17 cellular contexts compared by ENCODE assay signal in genomic region chr18:13241083-13241892, GRCh38. TPM values are rescaled to one million over a fixed set of nuclear protein-coding genes. Genes with fewer than 3 reads are reported as not detected.
A peak's percentile ranks its signal among the peaks of the same experiment; 100 is the strongest.
DNase-seq lines count a peak whose midpoint lies in the region; ATAC-seq and TF ChIP-seq lines count a peak whose summit lies in the region.
"Had no signal": no experiment of that assay in that cellular context is flagged by ENCODE, and none has a peak within 500 bp of the region (broad histone marks: within the 10 kb centered on the region; RNA-seq: fewer than 3 reads in every experiment).

No MANE protein-coding gene starts in this region.

- no peak overlapping the region for H2BK5ac ChIP-seq in neuronal stem cell (ENCODE audit: low read length)

- H3K79me1 ChIP-seq in neuronal stem cell (ENCODE audit: low read depth, low read length) = no peaks in the 10 kb centered on the region

- no TSS peak for BruUV-seq in mammary epithelial cell (replicated peaks; lab: Mats Ljungman, UMichigan)

- dilution Hi-C loops in mammary epithelial cell (cut with HindIII; ENCODE audit: low sequenced_read_pairs) = no loop called here

- DNase-seq in breast epithelium (ENCODE audit: low spot score in 2 of 2) (peak; percentile 14 to 27), mammary epithelial cell (no peak), coronary artery (ENCODE audit: low spot score) (peak; percentile 49), neuronal stem cell (ENCODE audit: low spot score) (no peak), ureter (ENCODE audit: low spot score) (peak; percentile 37), osteoblast (ENCODE audit: insufficient read length, low spot score, missing footprints) (no peak)
- DNase-seq: AML-193; GF-D8; NCI-H187; NCI-H446; NK-92 treated with Interleukin-12 subunit alpha and Interleukin-12 subunit beta, amount 100 ng/mL, for 24 hours; OCI-M1; RPMI8226; SIG-M5 had no signal

- no peak for ATAC-seq in GM21367 (IDR thresholded peaks at IDR 0.05; ENCODE audit: unreplicated experiment)
- ATAC-seq in HG03039 (IDR thresholded peaks at IDR 0.05; ENCODE audit: unreplicated experiment) = no peak

- no peak overlapping the region for H4K8ac ChIP-seq in neuronal stem cell (ENCODE audit: low read depth, low read length)

- no peaks in the 10 kb centered on the region for H3K79me2 ChIP-seq in mammary epithelial cell (ENCODE audit: insufficient read depth, low read length)
- H3K79me2 ChIP-seq in osteoblast (ENCODE audit: insufficient read depth, low read length) = no peaks in the 10 kb centered on the region

- no peak overlapping the region for H3K23ac ChIP-seq in neuronal stem cell (ENCODE audit: low read depth, low read length, poor library complexity)

- 84% methylated on average over 23 of the region's 31 CpGs for WGBS in mammary epithelial cell (ENCODE audit: low coverage, missing lambda C conversion rate)
- WGBS in neuronal stem cell (ENCODE audit: extremely low coverage in 2 of 2, insufficient read length in 2 of 2, insufficient replicate concordance in 1 of 2), 2 donors = no CpG with 5 or more reads among the region's 31 CpGs

- H2BK15ac ChIP-seq in neuronal stem cell (ENCODE audit: low read length) = peak overlapping the region; percentile 23

- no peak overlapping the region for H2BK120ac ChIP-seq in neuronal stem cell (ENCODE audit: low read depth, low read length)

- intact Hi-C loops in breast epithelium (cut with DNase I; ENCODE audit: low total_unique reads) (no loop called here), mammary epithelial cell (cut with micrococcal nuclease) (no loop called here)

- TF ChIP-seq CTCF in breast epithelium (IDR thresholded peaks at IDR 0.05) = no peak
- TF ChIP-seq CTCF in mammary epithelial cell (conservative IDR thresholded peaks at IDR 0.05 in 1 of 2, IDR thresholded peaks at IDR 0.05 in 1 of 2; ENCODE audit: extremely low read depth in 1 of 2, insufficient read depth in 1 of 2, low read depth in 1 of 2, low read length in 2 of 2) = no peak
- no peak for TF ChIP-seq CTCF in coronary artery (IDR thresholded peaks at IDR 0.05)
- no peak for TF ChIP-seq CTCF in osteoblast (IDR thresholded peaks at IDR 0.05; ENCODE audit: extremely low read depth, low read depth, low read length)

- CTCF ChIA-PET in mammary epithelial cell (lab: Charles Lee; ENCODE audit: low non-redundant PET) = no interaction called here

- H3K14ac ChIP-seq in neuronal stem cell (ENCODE audit: low read length) = peak overlapping the region; percentile 73

- TF ChIP-seq POLR2A in breast epithelium (IDR thresholded peaks at IDR 0.05) = no peak

- no peak overlapping the region for H4K91ac ChIP-seq in neuronal stem cell (ENCODE audit: low read depth, low read length, poor library complexity)

- H3K18ac ChIP-seq in neuronal stem cell (ENCODE audit: low read length) = peak overlapping the region; percentile 44

- no peak overlapping the region for H3K4me3 ChIP-seq in breast epithelium
- H3K4me3 ChIP-seq in mammary epithelial cell (replicated peaks in 1 of 3; ENCODE audit: insufficient read depth in 1 of 3, low read depth in 2 of 3, low read length in 3 of 3) = no peak overlapping the region
- no peak overlapping the region for H3K4me3 ChIP-seq in coronary artery
- H3K4me3 ChIP-seq in neuronal stem cell (ENCODE audit: low read length in 2 of 2) = no peak overlapping the region
- H3K4me3 ChIP-seq in osteoblast (ENCODE audit: insufficient read depth, low read length) = no peak overlapping the region

- H3K9me3 ChIP-seq in breast epithelium = no peaks in the 10 kb centered on the region
- peaks cover 7% of the 10 kb centered on the region for H3K9me3 ChIP-seq in mammary epithelial cell (replicated peaks; ENCODE audit: insufficient read depth, low read length)
- H3K9me3 ChIP-seq in neuronal stem cell (replicated peaks in 1 of 2; ENCODE audit: control insufficient read depth in 2 of 2, insufficient read depth in 1 of 2, low read depth in 1 of 2, low read length in 2 of 2) = peaks cover 0 to 6% of the 10 kb centered on the region in 2 donors
- H3K9me3 ChIP-seq in osteoblast (ENCODE audit: low read depth, low read length) = no peaks in the 10 kb centered on the region

- in situ Hi-C loops in mammary epithelial cell (cut with MboI; ENCODE audit: low sequenced_read_pairs in 2 of 2) = no loop called here

- H3K27me3 ChIP-seq in breast epithelium = no peaks in the 10 kb centered on the region
- no peaks in the 10 kb centered on the region for H3K27me3 ChIP-seq in mammary epithelial cell (ENCODE audit: insufficient read depth, low read length)
- H3K27me3 ChIP-seq in neuronal stem cell (ENCODE audit: control insufficient read depth in 3 of 3, insufficient read depth in 3 of 3, low read depth in 1 of 3, low read length in 3 of 3) = no peaks in the 10 kb centered on the region
- H3K27me3 ChIP-seq in osteoblast (ENCODE audit: insufficient read depth, low read length) = no peaks in the 10 kb centered on the region

- H3K9ac ChIP-seq in mammary epithelial cell (ENCODE audit: insufficient read depth, low read length) (no peak overlapping the region), neuronal stem cell (ENCODE audit: low read depth, low read length, poor library complexity) (no peak overlapping the region)

- peak overlapping the region; percentile 33 for H2BK12ac ChIP-seq in neuronal stem cell (ENCODE audit: low read length)

- H3K27ac ChIP-seq in breast epithelium (no peak overlapping the region), mammary epithelial cell (ENCODE audit: insufficient read depth, low read depth, low read length) (no peak overlapping the region), coronary artery (no peak overlapping the region), neuronal stem cell (replicated peaks; ENCODE audit: low read length) (no peak overlapping the region), osteoblast (ENCODE audit: low read depth, low read length) (no peak overlapping the region)
- H3K27ac ChIP-seq: HL-60 had no signal

- no peaks in the 10 kb centered on the region for H3K4me1 ChIP-seq in breast epithelium
- no peaks in the 10 kb centered on the region for H3K4me1 ChIP-seq in mammary epithelial cell (ENCODE audit: insufficient read depth, low read length)
- H3K4me1 ChIP-seq in neuronal stem cell (ENCODE audit: control insufficient read depth in 2 of 2, insufficient read depth in 1 of 2, low read depth in 1 of 2, low read length in 2 of 2) = peaks cover 0 to 24% of the 10 kb centered on the region in 2 donors
- H3K4me1 ChIP-seq in osteoblast (ENCODE audit: insufficient read depth, low read length) = no peaks in the 10 kb centered on the region

- H3K4me2 ChIP-seq in mammary epithelial cell (ENCODE audit: insufficient read depth, low read depth, low read length) = no peak overlapping the region
- H3K4me2 ChIP-seq in neuronal stem cell (ENCODE audit: insufficient read depth, low read length, poor library complexity, severe bottlenecking) = no peak overlapping the region
- H3K4me2 ChIP-seq in osteoblast (ENCODE audit: insufficient read depth, low read length) = no peak overlapping the region

- H2AK5ac ChIP-seq in neuronal stem cell (ENCODE audit: low read depth, low read length) = peak overlapping the region; percentile 12

- no peak overlapping the region for H3K4ac ChIP-seq in neuronal stem cell (ENCODE audit: low read length)

- no peaks in the 10 kb centered on the region for H4K20me1 ChIP-seq in mammary epithelial cell (ENCODE audit: insufficient read depth, low read length)
- H4K20me1 ChIP-seq in osteoblast (ENCODE audit: insufficient read depth, low read length) = no peaks in the 10 kb centered on the region

- no peaks in the 10 kb centered on the region for H3K36me3 ChIP-seq in breast epithelium
- H3K36me3 ChIP-seq in mammary epithelial cell (ENCODE audit: insufficient read depth, low read length) = no peaks in the 10 kb centered on the region
- no peaks in the 10 kb centered on the region for H3K36me3 ChIP-seq in neuronal stem cell (replicated peaks in 1 of 2; ENCODE audit: control insufficient read depth in 2 of 2, insufficient read depth in 2 of 2, low read length in 2 of 2)
- no peaks in the 10 kb centered on the region for H3K36me3 ChIP-seq in osteoblast (ENCODE audit: insufficient read depth, low read length)

- H2AFZ ChIP-seq in mammary epithelial cell (ENCODE audit: low read depth, low read length) (no peak overlapping the region), neuronal stem cell (ENCODE audit: low read length) (no peak overlapping the region), osteoblast (ENCODE audit: low read length) (no peak overlapping the region)

RNA-seq across cellular contexts. Expression of gene LDLRAD4, which starts 22.7 kb away (rescaled TPM):
- total RNA-seq in breast epithelium = 10 to 100 TPM; 28.5 to 94.3 (median 42.9) TPM
- under 1 TPM in 1 of 2 donors, not detected in 1; 0.17 TPM for total RNA-seq in mammary epithelial cell
- polyA plus RNA-seq in mammary epithelial cell = not detected
- polyA minus RNA-seq in mammary epithelial cell = not detected
- 1.5 TPM for polyA plus RNA-seq in neuronal stem cell (2013, experiment 1 of 2)
- 1.1 TPM for polyA plus RNA-seq in neuronal stem cell (2013, experiment 2 of 2)
- 39.7 TPM for total RNA-seq in ureter
- under 0.01 and 0.88 TPM in 2 replicates for total RNA-seq in osteoblast

Comparison
In these comparisons a context has a peak if more than half of its experiments do, and no peak if none do; other contexts are left out.
1. DNase-seq: peak in breast epithelium (2 of 2), coronary artery (single experiment) and ureter (single experiment); none in mammary epithelial cell (single experiment), neuronal stem cell (single experiment) and osteoblast (single experiment).
2. RNA of gene LDLRAD4, which starts 22.7 kb away (total RNA-seq): 28.5 to 94.3 TPM in breast epithelium and 39.7 TPM in ureter (single experiment); 0.17 TPM in mammary epithelial cell and under 0.01 to 0.88 TPM in osteoblast; every median in the first group is over 10 times any median in the second.